16 cellular contexts compared by ENCODE assay signal in genomic region chr12:104805186-104805585, GRCh38.
DNase-seq lines count a peak whose midpoint lies in the region; ATAC-seq, FAIRE-seq and TF ChIP-seq lines count a peak whose summit lies in the region.
"Had no signal": no experiment of that assay in that cellular context is flagged by ENCODE, and none has a peak within 500 bp of the region (broad histone marks: within the 10 kb centered on the region; RNA-seq: fewer than 3 reads in every experiment).

No MANE protein-coding gene starts in this region.

- H3K4me1 ChIP-seq in right cardiac atrium (ENCODE audit: control insufficient read depth, insufficient read depth, low read length) = no peaks in the 10 kb centered on the region
- H3K4me1 ChIP-seq: suprapubic skin had no signal

- TF ChIP-seq POLR2A in GM12891 (IDR thresholded peaks at IDR 0.05; ENCODE audit: low read depth, low read length) = no peak

- FAIRE-seq in GM12891 (lab: Jason Lieb, UNC) = no peak
- FAIRE-seq: endothelial cell of umbilical vein had no signal

- no peaks in the 10 kb centered on the region for H3K27me3 ChIP-seq in right cardiac atrium (ENCODE audit: control insufficient read depth, insufficient read depth)
- H3K27me3 ChIP-seq: suprapubic skin had no signal

- no peak for ATAC-seq in right cardiac atrium
- ATAC-seq: activated CD8-positive, alpha-beta memory T cell treated with anti-CD3 and anti-CD28 coated beads, Interleukin-2, amount 10 ng/mL, durations not matched to agents 7 days and 5 days had no signal

- TF ChIP-seq CTCF in HFFc6 (IDR thresholded peaks at IDR 0.05) = no peak
- TF ChIP-seq CTCF in astrocyte of the cerebellum (IDR thresholded peaks at IDR 0.05; ENCODE audit: low read depth, low read length, missing control alignments) = no peak

- H3K27ac Mint-ChIP-seq in HFFc6 = no peak overlapping the region
- H3K27ac Mint-ChIP-seq: activated CD8-positive, alpha-beta memory T cell treated with anti-CD3 and anti-CD28 coated beads, Interleukin-2, amount 10 ng/mL, durations not matched to agents 7 days and 5 days; activated naive CD4-positive, alpha-beta T cell treated with anti-CD3 and anti-CD28 coated beads, Interleukin-2, amount 10 ng/mL, durations not matched to agents 7 days and 5 days had no signal

- no peak overlapping the region for H3K4me3 Mint-ChIP-seq in HFFc6
- H3K4me3 Mint-ChIP-seq: activated CD8-positive, alpha-beta memory T cell treated with anti-CD3 and anti-CD28 coated beads, Interleukin-2, amount 10 ng/mL, durations not matched to agents 7 days and 5 days; activated naive CD4-positive, alpha-beta T cell treated with anti-CD3 and anti-CD28 coated beads, Interleukin-2, amount 10 ng/mL, durations not matched to agents 7 days and 5 days had no signal

- WGBS in right cardiac atrium = 80% methylated on average over 4 of the region's 4 CpGs

- H3K4me1 Mint-ChIP-seq in HFFc6 (ENCODE audit: low read depth) = peaks cover 19% of the 10 kb centered on the region
- H3K4me1 Mint-ChIP-seq: activated CD8-positive, alpha-beta memory T cell treated with anti-CD3 and anti-CD28 coated beads, Interleukin-2, amount 10 ng/mL, durations not matched to agents 7 days and 5 days; activated naive CD4-positive, alpha-beta T cell treated with anti-CD3 and anti-CD28 coated beads, Interleukin-2, amount 10 ng/mL, durations not matched to agents 7 days and 5 days had no signal

- in situ Hi-C loops in ACHN (cut with HindIII; ENCODE audit: low pct_ligation_motif_present, low pct_unique_long_range_greater_than_20kb, low sequenced_read_pairs) = no loop called here
- in situ Hi-C loops in astrocyte of the cerebellum (cut with HindIII; ENCODE audit: low sequenced_read_pairs) = no loop called here

- no peaks in the 10 kb centered on the region for H3K9me3 Mint-ChIP-seq in HFFc6
- H3K9me3 Mint-ChIP-seq: activated naive CD4-positive, alpha-beta T cell treated with anti-CD3 and anti-CD28 coated beads, Interleukin-2, amount 10 ng/mL, durations not matched to agents 7 days and 5 days had no signal

- H3K9me3 ChIP-seq in right cardiac atrium (ENCODE audit: control insufficient read depth, low read length) = no peaks in the 10 kb centered on the region
- H3K9me3 ChIP-seq: suprapubic skin had no signal

- DNase-seq in ACHN = peak; percentile 63
- peak; percentile 60 for DNase-seq in HFFc6
- peak; percentile 84 for DNase-seq in astrocyte of the cerebellum (ENCODE audit: low read depth)
- DNase-seq in islet precursor cell = peak; percentile 82
- no peak for DNase-seq in NCI-H146 treated with DMSO at 0.1 percent for 48 hours (lab: John Stamatoyannopoulos, UW; ENCODE audit: unreplicated experiment)
- no peak for DNase-seq in GM12891 (ENCODE audit: insufficient read length, low spot score)
- no peak for DNase-seq in activated CD8-positive, alpha-beta memory T cell treated with anti-CD3 and anti-CD28 coated beads for 24 hours
- DNase-seq in right cardiac atrium = no peak
- DNase-seq: activated CD8-positive, alpha-beta memory T cell treated with anti-CD3 and anti-CD28 coated beads, Interleukin-2, amount 10 ng/mL, durations not matched to agents 7 days and 5 days; activated naive CD4-positive, alpha-beta T cell treated with anti-CD3 and anti-CD28 coated beads, Interleukin-2, amount 10 ng/mL, durations not matched to agents 7 days and 5 days; cerebellar nuclear complex; NCI-H1105 treated with DMSO at 0.1 percent for 48 hours; nucleus accumbens; stimulated activated CD4-positive, alpha-beta T cell treated with anti-CD3 and anti-CD28 coated beads, Interleukin-15, amount 100 ng/mL, for 24 hours had no signal

- H3K36me3 Mint-ChIP-seq in HFFc6 (ENCODE audit: low read depth) = no peaks in the 10 kb centered on the region
- H3K36me3 Mint-ChIP-seq: activated CD8-positive, alpha-beta memory T cell treated with anti-CD3 and anti-CD28 coated beads, Interleukin-2, amount 10 ng/mL, durations not matched to agents 7 days and 5 days; activated naive CD4-positive, alpha-beta T cell treated with anti-CD3 and anti-CD28 coated beads, Interleukin-2, amount 10 ng/mL, durations not matched to agents 7 days and 5 days had no signal

- H3K4me3 ChIP-seq in astrocyte of the cerebellum (ENCODE audit: low read depth, low read length) (no peak overlapping the region), right cardiac atrium (ENCODE audit: low read length) (no peak overlapping the region)
- H3K4me3 ChIP-seq: suprapubic skin had no signal

- no peaks in the 10 kb centered on the region; the same call in 1 of the 2 replicates for H3K27me3 Mint-ChIP-seq in HFFc6 (ENCODE audit: insufficient read depth)

- no peak overlapping the region for H3K27ac ChIP-seq in right cardiac atrium (ENCODE audit: low read length)
- H3K27ac ChIP-seq: suprapubic skin had no signal

- intact Hi-C loops in right cardiac atrium (cut with DNase I) = no loop called here

TF ChIP-seq in GM12891, 5 proteins besides CTCF, POLR2A, EP300 and RAD21:
- no peak for TF ChIP-seq POU2F2 (IDR thresholded peaks at IDR 0.05; ENCODE audit: low read depth, low read length)
- no peak for TF ChIP-seq TAF1 (IDR thresholded peaks at IDR 0.05; ENCODE audit: low read depth, low read length)
- TF ChIP-seq SPI1 (IDR thresholded peaks at IDR 0.05; ENCODE audit: low read depth, low read length) = no peak
- no peak for TF ChIP-seq PAX5 (IDR thresholded peaks at IDR 0.05; ENCODE audit: insufficient read depth, low read length, severe bottlenecking)
- no peak for TF ChIP-seq POLR2AphosphoS5 (IDR thresholded peaks at IDR 0.05; ENCODE audit: low read depth, low read length)

Comparison
In these comparisons a context has a peak if more than half of its experiments do, and no peak if none do; other contexts are left out.
1. DNase-seq: peak in ACHN (single experiment), HFFc6 (single experiment), astrocyte of the cerebellum (single experiment) and islet precursor cell (single experiment); none in NCI-H146 treated with DMSO at 0.1 percent for 48 hours (single experiment), GM12891 (single experiment), activated CD8-positive, alpha-beta memory T cell treated with anti-CD3 and anti-CD28 coated beads for 24 hours (single experiment) and right cardiac atrium (0 of 3).